ENCODE assay signal across 8 cellular contexts in the genomic region with DNA sequence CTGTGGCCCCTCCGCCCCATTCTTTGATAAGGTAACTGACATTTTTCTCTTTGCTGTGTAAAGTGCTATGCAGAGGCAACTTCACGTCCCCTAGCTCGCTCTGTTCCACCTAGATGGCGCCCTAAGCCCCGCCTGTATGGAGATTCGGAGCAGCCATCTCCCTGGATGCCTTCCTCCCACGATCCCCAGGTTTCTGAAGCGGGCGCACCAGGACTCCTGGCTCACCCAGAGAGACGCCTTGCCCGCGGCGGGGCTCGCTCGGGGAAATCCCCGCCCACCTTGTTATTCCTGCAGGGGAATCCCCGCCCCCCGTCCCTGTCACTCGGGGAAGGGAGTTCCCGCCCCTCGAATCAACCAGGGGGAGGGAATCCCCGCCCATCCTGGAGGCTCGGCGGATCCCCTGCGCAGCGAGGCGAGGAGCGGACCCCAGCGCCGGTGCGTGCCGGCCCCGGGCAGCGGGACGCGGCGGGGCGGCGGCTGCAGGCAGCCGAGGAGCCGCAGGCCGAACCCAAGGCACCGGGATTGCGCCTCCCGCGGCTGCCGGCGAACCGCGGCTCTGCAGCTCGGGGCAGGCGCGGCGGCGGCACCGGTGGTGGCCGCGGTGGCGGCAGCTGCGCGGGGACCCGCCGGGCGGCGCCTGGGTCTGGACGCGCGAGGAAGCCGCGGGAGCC. TPM values are rescaled to one million over a fixed set of nuclear protein-coding genes. Genes with fewer than 3 reads are reported as not detected.
DNase-seq lines count a peak whose midpoint lies in the region; ATAC-seq and TF ChIP-seq lines count a peak whose summit lies in the region.

A gene (plus strand): TSS at position 384 of the 671 bp plus-strand sequence.

- H3K79me2 ChIP-seq in Loucy (ENCODE audit: insufficient read depth, low read length) (no peaks in the 10 kb centered on the region), trophoblast cell (ENCODE audit: control insufficient read depth, insufficient read depth, low read length, poor library complexity) (no peaks in the 10 kb centered on the region)

- H3K9me3 Mint-ChIP-seq in activated naive CD4-positive, alpha-beta T cell treated with anti-CD3 and anti-CD28 coated beads, Interleukin-2, amount 50 U/mL, for 72 hours, result no peaks in the 10 kb centered on the region

- peak within 1 kb of the TSS; percentile 25 for H4K8ac ChIP-seq in trophoblast cell (ENCODE audit: low read depth, low read length)

- H3K4me1 ChIP-seq in ES-I3 (ENCODE audit: insufficient read depth, low read length) (peaks cover 9% of the 10 kb centered on the region), Loucy (ENCODE audit: insufficient read depth, low read length, poor library complexity, severe bottlenecking) (peaks cover 4% of the 10 kb centered on the region), trophoblast cell (ENCODE audit: control insufficient read depth in 1 of 2, insufficient read depth in 2 of 2, low read length in 2 of 2) (peaks cover 10 to 16% of the 10 kb centered on the region in 2 experiments), tibial artery (peaks cover 0 to 24% (median 11%) of the 10 kb centered on the region in 4 donors)

- no peak within 1 kb of the TSS for H2BK5ac ChIP-seq in trophoblast cell (ENCODE audit: low read depth, low read length, poor library complexity)

- no peaks in the 10 kb centered on the region for H3F3A ChIP-seq in Loucy (ENCODE audit: low read depth)

- no peak within 1 kb of the TSS for H4K12ac ChIP-seq in trophoblast cell (ENCODE audit: low read depth, low read length)

- no peak within 1 kb of the TSS for H3K14ac ChIP-seq in trophoblast cell (ENCODE audit: low read length)

- H3K9me3 ChIP-seq in ES-I3 (ENCODE audit: control insufficient read depth, insufficient read depth, low read length) (no peaks in the 10 kb centered on the region), Loucy (ENCODE audit: insufficient read depth, low read depth, low read length) (no peaks in the 10 kb centered on the region), trophoblast cell (ENCODE audit: insufficient read depth, low read depth, low read length) (no peaks in the 10 kb centered on the region), tibial artery (no peaks in the 10 kb centered on the region)

- no peak within 1 kb of the TSS for H3K27ac Mint-ChIP-seq in activated naive CD4-positive, alpha-beta T cell treated with anti-CD3 and anti-CD28 coated beads, Interleukin-2, amount 50 U/mL, for 72 hours

- H3K9me2 ChIP-seq in Loucy (replicated peaks; ENCODE audit: low read depth, low read length), result no peaks in the 10 kb centered on the region

- H3K4me3 ChIP-seq in H7 (ENCODE audit: insufficient read depth, low read depth, low read length) (peak within 1 kb of the TSS; percentile 67), Loucy (ENCODE audit: low read length, poor library complexity, severe bottlenecking) (peak within 1 kb of the TSS; percentile 81), trophoblast cell (ENCODE audit: low read depth, low read length) (peak within 1 kb of the TSS; percentile 75), tibial artery (peak within 1 kb of the TSS; percentile 63 to 78)

- no peak within 1 kb of the TSS for H3K27ac ChIP-seq in trophoblast cell (ENCODE audit: low read depth, low read length)
- peak within 1 kb of the TSS; percentile 73 to 77 for H3K27ac ChIP-seq in tibial artery

- no peak within 1 kb of the TSS for H4K91ac ChIP-seq in trophoblast cell (ENCODE audit: low read depth, low read length)

- no peak within 1 kb of the TSS for H2BK12ac ChIP-seq in trophoblast cell (ENCODE audit: low read length)

- H3K36me3 ChIP-seq in ES-I3 (ENCODE audit: insufficient read depth, low read length) (no peaks in the 10 kb centered on the region), H7 (replicated peaks; ENCODE audit: control insufficient read depth, insufficient read depth, low read length) (no peaks in the 10 kb centered on the region), Loucy (ENCODE audit: insufficient read depth, low read length) (no peaks in the 10 kb centered on the region), trophoblast cell (ENCODE audit: control insufficient read depth in 1 of 2, insufficient read depth in 2 of 2, low read length in 2 of 2) (no peaks in the 10 kb centered on the region), tibial artery (no peaks in the 10 kb centered on the region)

- no peak within 1 kb of the TSS for H2AK5ac ChIP-seq in trophoblast cell (ENCODE audit: low read length)

- WGBS in trophoblast cell (ENCODE audit: extremely low coverage, insufficient coverage, insufficient read length), result no CpG with 5 or more reads among the region's 70 CpGs

- DNase-seq in H7, result peak; percentile 96
- peak; percentile 61 to 81 for DNase-seq in activated naive CD4-positive, alpha-beta T cell treated with anti-CD3 and anti-CD28 coated beads, Interleukin-2, amount 50 U/mL, for 72 hours (ENCODE audit: low spot score in 2 of 2)
- DNase-seq in Right ventricle myocardium superior, result peak; percentile 89
- peak; percentile 48 to 75 for DNase-seq in trophoblast cell
- DNase-seq in tibial artery, result peak; percentile 72 to 85

- H4K20me1 ChIP-seq in Loucy (ENCODE audit: insufficient read depth, low read length, poor library complexity, severe bottlenecking), result no peaks in the 10 kb centered on the region

- H2AFZ ChIP-seq in Loucy (ENCODE audit: low read length), result peak within 1 kb of the TSS; percentile 84
- H2AFZ ChIP-seq in trophoblast cell (ENCODE audit: insufficient read depth, low read length, poor library complexity), result peak within 1 kb of the TSS; percentile 66

- TF ChIP-seq CTCF in Loucy (conservative IDR thresholded peaks at IDR 0.05; ENCODE audit: low read length) (peak; percentile 57), tibial artery (IDR thresholded peaks at IDR 0.05) (peak; percentile 28 to 75)

- no peaks in the 10 kb centered on the region for H3K36me3 Mint-ChIP-seq in activated naive CD4-positive, alpha-beta T cell treated with anti-CD3 and anti-CD28 coated beads, Interleukin-2, amount 50 U/mL, for 72 hours

- intact Hi-C loops in Right ventricle myocardium superior (cut with DNase I) (loop anchor here (2.0 kb wide), 1 partner anchor 40 kb away; no protein-coding TSS in a partner anchor), tibial artery (cut with DNase I; ENCODE audit: low total_unique reads) (loop anchor here (2.0 kb wide), 1 partner anchor 170 kb away; no protein-coding TSS in a partner anchor)

- no peaks in the 10 kb centered on the region for H3K79me1 ChIP-seq in trophoblast cell (ENCODE audit: low read length)

- H3K9ac ChIP-seq in ES-I3 (ENCODE audit: low read depth, low read length) (peak within 1 kb of the TSS; percentile 56), Loucy (ENCODE audit: low read depth, low read length, poor library complexity, severe bottlenecking) (peak within 1 kb of the TSS; percentile 17), trophoblast cell (ENCODE audit: low read length) (peak within 1 kb of the TSS; percentile 10)

- H2BK120ac ChIP-seq in trophoblast cell (ENCODE audit: insufficient read depth, low read length, poor library complexity), result no peak within 1 kb of the TSS

- H3K23ac ChIP-seq in trophoblast cell (ENCODE audit: low read length), result no peak within 1 kb of the TSS

- peak; percentile 92 for ATAC-seq in SK-N-SH treated with all-trans-retinoic acid at 6 μM for 48 hours
- peak; percentile 87 to 88 for ATAC-seq in activated naive CD4-positive, alpha-beta T cell treated with anti-CD3 and anti-CD28 coated beads, Interleukin-2, amount 50 U/mL, for 72 hours
- ATAC-seq in Right ventricle myocardium superior (ENCODE audit: poor library complexity), result peak; percentile 77

- no peak within 1 kb of the TSS for H3K4ac ChIP-seq in trophoblast cell (ENCODE audit: low read depth, low read length)

- no peak within 1 kb of the TSS for H3K18ac ChIP-seq in trophoblast cell (ENCODE audit: low read length)

- H3K27me3 ChIP-seq in H7 (ENCODE audit: control insufficient read depth, insufficient read depth, low read length), result peaks cover 15% of the 10 kb centered on the region
- H3K27me3 ChIP-seq in Loucy (ENCODE audit: insufficient read depth, low read length, poor library complexity, severe bottlenecking), result peaks cover 18% of the 10 kb centered on the region
- H3K27me3 ChIP-seq in trophoblast cell (ENCODE audit: insufficient read depth, low read length), result peaks cover 6% of the 10 kb centered on the region
- no peaks in the 10 kb centered on the region for H3K27me3 ChIP-seq in tibial artery

- H3K4me2 ChIP-seq in Loucy (ENCODE audit: low read depth, low read length, poor library complexity, severe bottlenecking) (peak within 1 kb of the TSS; percentile 64), trophoblast cell (ENCODE audit: low read length) (peak within 1 kb of the TSS; percentile 99)

TF ChIP-seq in SK-N-SH treated with all-trans-retinoic acid at 6 μM for 48 hours, 23 proteins besides CTCF, POLR2A, EP300 and RAD21 (continues in another document):
- no peak for TF ChIP-seq ZNF70 (CRISPR knock-in tag; IDR thresholded peaks at IDR 0.05)
- no peak for TF ChIP-seq ZNF8 (CRISPR knock-in tag; IDR thresholded peaks at IDR 0.05)
- TF ChIP-seq, protein P1, sequence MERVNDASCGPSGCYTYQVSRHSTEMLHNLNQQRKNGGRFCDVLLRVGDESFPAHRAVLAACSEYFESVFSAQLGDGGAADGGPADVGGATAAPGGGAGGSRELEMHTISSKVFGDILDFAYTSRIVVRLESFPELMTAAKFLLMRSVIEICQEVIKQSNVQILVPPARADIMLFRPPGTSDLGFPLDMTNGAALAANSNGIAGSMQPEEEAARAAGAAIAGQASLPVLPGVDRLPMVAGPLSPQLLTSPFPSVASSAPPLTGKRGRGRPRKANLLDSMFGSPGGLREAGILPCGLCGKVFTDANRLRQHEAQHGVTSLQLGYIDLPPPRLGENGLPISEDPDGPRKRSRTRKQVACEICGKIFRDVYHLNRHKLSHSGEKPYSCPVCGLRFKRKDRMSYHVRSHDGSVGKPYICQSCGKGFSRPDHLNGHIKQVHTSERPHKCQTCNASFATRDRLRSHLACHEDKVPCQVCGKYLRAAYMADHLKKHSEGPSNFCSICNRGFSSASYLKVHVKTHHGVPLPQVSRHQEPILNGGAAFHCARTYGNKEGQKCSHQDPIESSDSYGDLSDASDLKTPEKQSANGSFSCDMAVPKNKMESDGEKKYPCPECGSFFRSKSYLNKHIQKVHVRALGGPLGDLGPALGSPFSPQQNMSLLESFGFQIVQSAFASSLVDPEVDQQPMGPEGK (CRISPR knock-in tag; IDR thresholded peaks at IDR 0.05; ENCODE audit: borderline replicate concordance), result no peak

RNA-seq across cellular contexts. Expression of the gene that starts here (rescaled TPM):
- 2.1 and 3.6 TPM in 2 replicates for total RNA-seq in H7 (2014; rRNA removed; shearing (Covaris generic))
- total RNA-seq in activated naive CD4-positive, alpha-beta T cell treated with anti-CD3 and anti-CD28 coated beads, Interleukin-2, amount 50 U/mL, for 72 hours, result under 1 TPM; 0.08 to 0.75 TPM
- total RNA-seq in Right ventricle myocardium superior, result 81.5 TPM
- 1.6 and 1.8 TPM in 2 replicates for polyA plus RNA-seq in trophoblast cell (2013)

Comparison
In these comparisons a context has a peak if more than half of its experiments do, and no peak if none do; other contexts are left out.
1. RNA of the gene that starts here (total RNA-seq): 81.5 TPM in Right ventricle myocardium superior (single experiment); 2.1 to 3.6 TPM in H7 and 0.08 to 0.75 TPM in activated naive CD4-positive, alpha-beta T cell treated with anti-CD3 and anti-CD28 coated beads, Interleukin-2, amount 50 U/mL, for 72 hours; every median in the first group is over 10 times any median in the second.
2. Peak in DNase-seq and ATAC-seq in activated naive CD4-positive, alpha-beta T cell treated with anti-CD3 and anti-CD28 coated beads, Interleukin-2, amount 50 U/mL, for 72 hours; RNA of the gene not detected or under 1 TPM.
3. Peak in every context shown above with its lines, with median percentiles within 50 percentile points of each other: H3K9ac ChIP-seq, DNase-seq, H3K4me3 ChIP-seq and ATAC-seq.